In the genomic region with DNA sequence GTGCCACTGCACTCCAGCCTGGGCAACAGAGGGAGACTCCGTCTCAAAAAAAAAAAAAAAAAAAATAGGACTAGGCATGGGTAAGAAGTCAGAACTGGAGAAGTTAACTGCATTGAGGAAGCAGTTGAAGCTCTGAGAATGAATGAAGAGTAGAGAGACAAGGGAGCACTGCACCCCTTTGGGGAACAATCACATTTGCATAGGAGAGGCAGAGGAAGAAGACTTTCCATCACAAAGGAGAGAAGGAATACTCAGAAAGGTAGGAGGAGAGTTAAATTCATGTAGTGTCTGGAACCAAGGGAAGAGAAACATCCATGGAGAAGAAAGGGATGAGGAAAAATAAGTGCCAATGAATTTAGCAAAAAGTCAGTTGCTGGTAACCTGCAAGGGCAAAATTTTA, we compare ENCODE assay signal across 21 cellular contexts.
DNase-seq lines count a peak whose midpoint lies in the region; ATAC-seq and TF ChIP-seq lines count a peak whose summit lies in the region.
"Had no signal": no experiment of that assay in that cellular context is flagged by ENCODE, and none has a peak within 500 bp of the region (broad histone marks: within the 10 kb centered on the region; RNA-seq: fewer than 3 reads in every experiment).

No MANE protein-coding gene starts in this region.

- H3K9ac ChIP-seq in HUES64 (ENCODE audit: low read depth, low read length) (0 out of 2 replicates have a peak overlapping the region, but pooled peaks have one; percentile 34), endodermal cell (ENCODE audit: extremely low read depth, low read length, poor library complexity, severe bottlenecking) (no peak overlapping the region), GM23248 (no peak overlapping the region)

- H3K36me3 ChIP-seq in Caco-2 (ENCODE audit: control insufficient read depth, insufficient read depth, low read length) (no peaks in the 10 kb centered on the region), HUES64 (ENCODE audit: insufficient read depth, low read length) (no peaks in the 10 kb centered on the region; the same call in 1 of the 2 replicates), endodermal cell (ENCODE audit: control insufficient read depth, insufficient read depth, low read length) (no peaks in the 10 kb centered on the region), body of pancreas (replicated peaks in 1 of 2; ENCODE audit: insufficient read depth in 1 of 2, low read depth in 2 of 2) (no peaks in the 10 kb centered on the region), GM23248 (ENCODE audit: low read depth) (no peaks in the 10 kb centered on the region)

- H3K4me3 Mint-ChIP-seq in Caco-2 (ENCODE audit: unreplicated experiment): no peak overlapping the region
- H3K4me3 Mint-ChIP-seq in endodermal cell: no peak overlapping the region
- no peak overlapping the region for H3K4me3 Mint-ChIP-seq in mesothelial cell of epicardium
- H3K4me3 Mint-ChIP-seq: CD8-positive, alpha-beta T cell; IgD-negative memory B cell had no signal

- no peaks in the 10 kb centered on the region for H3F3A ChIP-seq in GM23248 (ENCODE audit: insufficient read depth)

- H3K4me1 ChIP-seq in Caco-2 (0 out of 2 replicates have a peak, but pooled peaks cover 5% of the 10 kb centered on the region), HUES64 (ENCODE audit: insufficient read depth, low read length) (peaks cover 26% of the 10 kb centered on the region), endodermal cell (ENCODE audit: control insufficient read depth, insufficient read depth, low read length) (no peaks in the 10 kb centered on the region), body of pancreas (no peaks in the 10 kb centered on the region), GM23248 (ENCODE audit: insufficient read depth) (no peaks in the 10 kb centered on the region)

- H3K4me3 ChIP-seq in Caco-2 (ENCODE audit: low read depth, low read length) (no peak overlapping the region), HUES64 (ENCODE audit: low read length) (peak overlapping the region; percentile 18), endodermal cell (ENCODE audit: low read length) (no peak overlapping the region), body of pancreas (no peak overlapping the region), GM23248 (no peak overlapping the region)

- no peaks in the 10 kb centered on the region for H3K9me3 ChIP-seq in Caco-2
- no peaks in the 10 kb centered on the region for H3K9me3 ChIP-seq in HUES64 (ENCODE audit: insufficient read depth, low read depth, low read length)
- H3K9me3 ChIP-seq in endodermal cell (ENCODE audit: control insufficient read depth, low read length): peaks cover 6% of the 10 kb centered on the region
- no peaks in the 10 kb centered on the region for H3K9me3 ChIP-seq in body of pancreas
- no peaks in the 10 kb centered on the region for H3K9me3 ChIP-seq in GM23248 (ENCODE audit: low read depth)

- H3K36me3 Mint-ChIP-seq in Caco-2 (ENCODE audit: insufficient read depth, unreplicated experiment) (no peaks in the 10 kb centered on the region), endodermal cell (ENCODE audit: low read depth) (peaks cover 18% of the 10 kb centered on the region), mesothelial cell of epicardium (peaks cover 15% of the 10 kb centered on the region)
- H3K36me3 Mint-ChIP-seq: CD8-positive, alpha-beta T cell; IgD-negative memory B cell had no signal

- CTCF ChIA-PET in Caco-2 (lab: Charles Lee): interaction anchor here (0.6 kb wide), 2 partner anchors 113 to 190 kb away, joined by 4 to 6 read pairs; no protein-coding TSS in a partner anchor

- no peaks in the 10 kb centered on the region for H3K9me2 ChIP-seq in GM23248 (ENCODE audit: insufficient read depth)

- peak overlapping the region; percentile 89 for H3K27ac ChIP-seq in HUES64 (ENCODE audit: low read depth, low read length)
- H3K27ac ChIP-seq in endodermal cell (ENCODE audit: low read depth, low read length): peak overlapping the region; percentile 70
- no peak overlapping the region for H3K27ac ChIP-seq in body of pancreas
- no peak overlapping the region for H3K27ac ChIP-seq in GM23248

- H3K9me3 Mint-ChIP-seq in Caco-2 (ENCODE audit: unreplicated experiment) (no peaks in the 10 kb centered on the region), endodermal cell (peaks cover 15% of the 10 kb centered on the region), mesothelial cell of epicardium (peaks cover 8% of the 10 kb centered on the region)

- H3K27ac Mint-ChIP-seq in Caco-2 (ENCODE audit: unreplicated experiment) (peak overlapping the region; percentile 9), endodermal cell (peak overlapping the region; percentile 59), mesothelial cell of epicardium (peak overlapping the region; percentile 74)
- H3K27ac Mint-ChIP-seq: CD8-positive, alpha-beta T cell; IgD-negative memory B cell had no signal

- intact Hi-C loops in Caco-2 (cut with micrococcal nuclease; ENCODE audit: unreplicated experiment) (loop anchor here (2.0 kb wide), 1 partner anchor 20 kb away; no protein-coding TSS in a partner anchor), body of pancreas (cut with DNase I) (no loop called here)

- H3K27me3 Mint-ChIP-seq in Caco-2 (ENCODE audit: insufficient read depth, unreplicated experiment) (no peaks in the 10 kb centered on the region), endodermal cell (ENCODE audit: insufficient read depth) (no peaks in the 10 kb centered on the region), mesothelial cell of epicardium (ENCODE audit: low read depth) (no peaks in the 10 kb centered on the region)

- BruUV-seq in Caco-2 (replicated peaks; lab: Mats Ljungman, UMichigan): no TSS peak

- H2AFZ ChIP-seq in GM23248: no peak overlapping the region

- TF ChIP-seq CTCF in Caco-2 (IDR thresholded peaks at IDR 0.05; ENCODE audit: insufficient read depth in 1 of 2, low read depth in 1 of 2, low read length in 1 of 2, severe bottlenecking in 1 of 2, unreplicated experiment in 1 of 2) (no peak), endodermal cell (conservative IDR thresholded peaks at IDR 0.05) (no peak), mesothelial cell of epicardium (IDR thresholded peaks at IDR 0.05; ENCODE audit: unreplicated experiment) (no peak), body of pancreas (IDR thresholded peaks at IDR 0.05) (no peak)

- no peaks in the 10 kb centered on the region for H3K79me2 ChIP-seq in GM23248 (ENCODE audit: insufficient read depth)

- DNase-seq in Caco-2 (no peak), endodermal cell (no peak), mesothelial cell of epicardium (ENCODE audit: low spot score in 2 of 2, unreplicated experiment in 2 of 2) (no peak), body of pancreas (no peak), inferior parietal cortex (ENCODE audit: extremely low spot score) (no peak), NCI-H82 treated with DMSO at 0.1 percent for 48 hours (lab: John Stamatoyannopoulos, UW; ENCODE audit: unreplicated experiment) (no peak), GM23248 (no peak)
- DNase-seq: AML-193; C1 segment of cervical spinal cord; Calu3; CD8-positive, alpha-beta T cell; DMS153; MV-4-11; NCI-H1694; NCI-H2081 treated with DMSO at 0.1 percent for 48 hours; NCI-H526; PC-3; Right ventricle myocardium superior had no signal

- no peak overlapping the region for H3K4me2 ChIP-seq in GM23248 (ENCODE audit: unreplicated experiment)

- H3K4me1 Mint-ChIP-seq in Caco-2 (ENCODE audit: low read depth, unreplicated experiment) (peaks cover 12% of the 10 kb centered on the region), endodermal cell (peaks cover 34% of the 10 kb centered on the region), mesothelial cell of epicardium (peaks cover 63% of the 10 kb centered on the region)
- H3K4me1 Mint-ChIP-seq: IgD-negative memory B cell had no signal

- no peaks in the 10 kb centered on the region for H4K20me1 ChIP-seq in GM23248 (ENCODE audit: insufficient read depth)

- in situ Hi-C loops in GM23248 (cut with MboI): no loop called here

- ATAC-seq in body of pancreas: no peak
- ATAC-seq: CD8-positive, alpha-beta T cell; HCT116; PC-3 had no signal

- 14% methylated on average over 1 of the region's 1 CpG for WGBS in HUES64
- WGBS in endodermal cell (ENCODE audit: insufficient coverage in 1 of 2, insufficient read length in 1 of 2), 2 experiments: 29% methylated on average over 1 of the region's 1 CpG; no CpG with 5 or more reads in 1 of the 2 experiments
- whole genome bisulfite sequencing in body of pancreas, 2 donors: 67 to 100% methylated on average over 1 of the region's 1 CpG
- WGBS in GM23248 (ENCODE audit: low coverage in 1 of 2, low lambda C conversion rate in 2 of 2, missing lambda C conversion rate in 2 of 2), 2 experiments: 60 to 70% methylated on average over 1 of the region's 1 CpG

- POLR2A ChIA-PET in Caco-2 (lab: Charles Lee): no interaction called here

- no peak for TF ChIP-seq POLR2A in body of pancreas (IDR thresholded peaks at IDR 0.05)

- H3K27me3 ChIP-seq in Caco-2 (replicated peaks; ENCODE audit: control insufficient read depth, insufficient read depth, low read length): no peaks in the 10 kb centered on the region
- no peaks in the 10 kb centered on the region for H3K27me3 ChIP-seq in HUES64 (ENCODE audit: insufficient read depth, low read length)
- no peaks in the 10 kb centered on the region for H3K27me3 ChIP-seq in endodermal cell (ENCODE audit: control insufficient read depth, insufficient read depth, low read length, poor library complexity, severe bottlenecking)
- no peaks in the 10 kb centered on the region for H3K27me3 ChIP-seq in body of pancreas
- no peaks in the 10 kb centered on the region for H3K27me3 ChIP-seq in GM23248 (replicated peaks; ENCODE audit: insufficient read depth)

Comparison
In these comparisons a context has a peak if more than half of its experiments do, and no peak if none do; other contexts are left out.
1. H3K27ac Mint-ChIP-seq: peak in every context shown above with its lines; median percentile 74 in mesothelial cell of epicardium; 59 in endodermal cell; 9 in Caco-2.
2. H3K27ac ChIP-seq: peak in HUES64 (single experiment) and endodermal cell (single experiment); none in body of pancreas (0 of 4) and GM23248 (single experiment).